In genomic region chr11:12214751-12215150, GRCh38 we compare ENCODE assay signal across 11 cellular contexts.
DNase-seq lines count a peak whose midpoint lies in the region; TF ChIP-seq lines count a peak whose summit lies in the region.
"Had no signal": no experiment of that assay in that cellular context is flagged by ENCODE, and none has a peak within 500 bp of the region (broad histone marks: within the 10 kb centered on the region; RNA-seq: fewer than 3 reads in every experiment).

No MANE protein-coding gene starts in this region.

- H3K27ac Mint-ChIP-seq in CD14-positive monocyte = peak overlapping the region in 5 of 7 donors; percentile 3 to 69 (median 41)
- H3K27ac Mint-ChIP-seq: IgD-negative memory B cell had no signal

- H3K27ac ChIP-seq in neutrophil = peak overlapping the region; percentile 62

- intact Hi-C loops in CD14-positive monocyte (cut with micrococcal nuclease) = no loop called here

- H3K4me1 Mint-ChIP-seq in CD14-positive monocyte = peaks cover 18% of the 10 kb centered on the region

- H3K27me3 ChIP-seq in neutrophil = no peaks in the 10 kb centered on the region
- H3K27me3 ChIP-seq: suprapubic skin had no signal

- no peak for TF ChIP-seq CTCF in CD14-positive monocyte (IDR thresholded peaks at IDR 0.05)
- TF ChIP-seq CTCF in neutrophil (IDR thresholded peaks at IDR 0.05) = no peak

- H3K4me1 ChIP-seq in neutrophil (ENCODE audit: control insufficient read depth in 1 of 2, insufficient read depth in 1 of 2, low read depth in 1 of 2, low read length in 1 of 2) = peaks cover 36 to 37% of the 10 kb centered on the region in 2 experiments

- H3K27me3 Mint-ChIP-seq in CD14-positive monocyte (ENCODE audit: low read depth in 3 of 3) = no peaks in the 10 kb centered on the region

- no peaks in the 10 kb centered on the region for H3K9me3 ChIP-seq in neutrophil
- H3K9me3 ChIP-seq: suprapubic skin had no signal

- H3K36me3 ChIP-seq in neutrophil = peaks cover 11% of the 10 kb centered on the region

- H3K36me3 Mint-ChIP-seq in CD14-positive monocyte = peaks cover 98 to 100% of the 10 kb centered on the region in 2 donors

- no peak overlapping the region for H3K4me3 ChIP-seq in neutrophil (ENCODE audit: low read depth in 1 of 2, low read length in 1 of 2)
- H3K4me3 ChIP-seq: suprapubic skin had no signal

- H3K4me3 Mint-ChIP-seq in CD14-positive monocyte = no peak overlapping the region
- H3K4me3 Mint-ChIP-seq: IgD-negative memory B cell had no signal

- DNase-seq in CD14-positive monocyte (ENCODE audit: low spot score) (no peak), HCEC 1CT (peak; percentile 10), dedifferentiated amniotic fluid mesenchymal stem cell (ENCODE audit: extremely low spot score) (peak; percentile 34), Kasumi-1 (lab: John Stamatoyannopoulos, UW) (no peak), occipital lobe (lab: John Stamatoyannopoulos, UW) (no peak), OCI-M2 (lab: John Stamatoyannopoulos, UW; ENCODE audit: unreplicated experiment) (no peak)
- DNase-seq: activated T-cell treated with anti-CD3 and anti-CD28 coated beads, Interleukin-2, amount 50 U/mL, for 48 hours; NCI-H1694 treated with DMSO at 0.1 percent for 48 hours had no signal

- H3K9me3 Mint-ChIP-seq in CD14-positive monocyte = peaks cover 0 to 2% (median 0%) of the 10 kb centered on the region in 7 donors
- H3K9me3 Mint-ChIP-seq: IgD-negative memory B cell had no signal

Comparison
In these comparisons a context has a peak if more than half of its experiments do, and no peak if none do; other contexts are left out.
1. DNase-seq: peak in HCEC 1CT (single experiment) and dedifferentiated amniotic fluid mesenchymal stem cell (single experiment); none in CD14-positive monocyte (single experiment), Kasumi-1 (0 of 2), occipital lobe (single experiment) and OCI-M2 (single experiment).